ENCODE assay signal across 20 cellular contexts in genomic region chr22:30701872-30702271, GRCh38. TPM values are rescaled to one million over a fixed set of nuclear protein-coding genes. Genes with fewer than 3 reads are reported as not detected.
DNase-seq lines count a peak whose midpoint lies in the region; ATAC-seq, FAIRE-seq and TF ChIP-seq lines count a peak whose summit lies in the region.
"Had no signal": no experiment of that assay in that cellular context is flagged by ENCODE, and none has a peak within 500 bp of the region (broad histone marks: within the 10 kb centered on the region; RNA-seq: fewer than 3 reads in every experiment).

No MANE protein-coding gene starts in this region.

- BruUV-seq in K562 (replicated peaks; lab: Mats Ljungman, UMichigan): no TSS peak

- H3K27ac ChIP-seq in K562 (ENCODE audit: extremely low read depth, low read depth, low read length): no peak overlapping the region
- H3K27ac ChIP-seq: BLaER1, cardiac muscle cell had no signal

- POLR2A ChIA-PET in K562 (lab: Yijun Ruan, JAX): interaction anchor here (0.7 kb wide), 1 partner anchor 207 kb away, joined by 3 read pairs; no protein-coding TSS in a partner anchor

- in situ Hi-C loops in Caki2 (cut with HindIII; ENCODE audit: low pct_unique_long_range_greater_than_20kb, low sequenced_read_pairs): no loop called here
- in situ Hi-C loops in K562 (cut with MboI): no loop called here

- intact Hi-C loops in K562 (cut with micrococcal nuclease): no loop called here

- H3K79me2 ChIP-seq in K562 (ENCODE audit: control insufficient read depth, insufficient read depth, low read length): no peaks in the 10 kb centered on the region

- no peak for TF ChIP-seq EP300 in K562 (IDR thresholded peaks at IDR 0.05; ENCODE audit: low read length)

- CTCF ChIA-PET in K562 (lab: Yijun Ruan, JAX; ENCODE audit: low intra/inter-chr PET ratio): no interaction called here

- H3K4me3 ChIP-seq in K562: no peak overlapping the region
- H3K4me3 ChIP-seq: BLaER1, cardiac muscle cell had no signal

- DNase-seq in Caki2 (ENCODE audit: low read depth) (peak; percentile 28), LHCN-M2 (ENCODE audit: low read depth) (peak; percentile 57), K562 (ENCODE audit: extremely low read depth in 1 of 4, low spot score in 3 of 4) (peak in 1 of 4 experiments; percentile 12), mesenteric fat pad (ENCODE audit: low spot score) (peak; percentile 59), islet precursor cell (no peak), NCI-H2227 treated with DMSO at 0.1 percent for 48 hours (lab: John Stamatoyannopoulos, UW) (no peak)
- DNase-seq in activated CD8-positive, alpha-beta memory T cell treated with anti-CD3 and anti-CD28 coated beads, Interleukin-2, amount 50 U/mL, for 4 hours: no peak
- DNase-seq: activated CD4-positive, alpha-beta T cell treated with anti-CD3 and anti-CD28 coated beads for 1 hour; activated naive CD4-positive, alpha-beta T cell treated with anti-CD3 and anti-CD28 coated beads, Interleukin-2, amount 10 ng/mL, durations not matched to agents 7 days and 5 days; effector memory CD8-positive, alpha-beta T cell; H7; immature natural killer cell; KBM-7; midbrain; NCI-H1694; stimulated activated naive CD8-positive, alpha-beta T cell treated with anti-CD3 and anti-CD28 coated beads, Interleukin-15, Interleukin-2, amounts not matched to agents 100 U/mL and 50 U/mL, for 24 hours had no signal

- H3K27me3 ChIP-seq in K562 (ENCODE audit: control insufficient read depth in 2 of 2, insufficient read depth in 2 of 2, low read length in 2 of 2): no peaks in the 10 kb centered on the region
- H3K27me3 ChIP-seq: BLaER1 had no signal

- no peaks in the 10 kb centered on the region for H4K20me1 ChIP-seq in K562 (replicated peaks; ENCODE audit: control insufficient read depth, insufficient read depth, low read length)
- H4K20me1 ChIP-seq: BLaER1 had no signal

- no peak overlapping the region for H2AFZ ChIP-seq in K562 (ENCODE audit: low read depth, low read length)

- H3K4me2 ChIP-seq in K562 (ENCODE audit: insufficient read depth, low read length): no peak overlapping the region; the same call in 1 of the 2 replicates
- H3K4me2 ChIP-seq: BLaER1 had no signal

- no peak overlapping the region for H3K9ac ChIP-seq in K562 (ENCODE audit: insufficient read depth in 1 of 2, low read depth in 2 of 2, low read length in 2 of 2)
- H3K9ac ChIP-seq: BLaER1 had no signal

- WGBS in K562 (ENCODE audit: insufficient coverage, low coverage, missing lambda C conversion rate): 33% methylated on average over 1 of the region's 1 CpG

- H3K4me1 ChIP-seq in K562 (replicated peaks in 1 of 2; ENCODE audit: control insufficient read depth in 2 of 2, insufficient read depth in 2 of 2, low read length in 2 of 2): peaks cover 11 to 15% of the 10 kb centered on the region in 2 experiments; a peak in 4 of 5 replicates

- H3K36me3 ChIP-seq in K562 (ENCODE audit: control insufficient read depth, insufficient read depth, low read length): no peaks in the 10 kb centered on the region
- H3K36me3 ChIP-seq: BLaER1, cardiac muscle cell had no signal

- no peak for TF ChIP-seq CTCF in K562 (IDR thresholded peaks at IDR 0.05 in 2 of 3, conservative IDR thresholded peaks at IDR 0.05 in 1 of 3; ENCODE audit: insufficient read depth in 2 of 3, low read depth in 1 of 3, low read length in 3 of 3)

- ATAC-seq in K562 (no peak), HG03571 (IDR thresholded peaks at IDR 0.05; ENCODE audit: unreplicated experiment) (no peak)
- ATAC-seq: effector memory CD8-positive, alpha-beta T cell; stimulated activated naive CD8-positive, alpha-beta T cell treated with anti-CD3 and anti-CD28 coated beads, Interleukin-15, Interleukin-2, amounts not matched to agents 100 U/mL and 50 U/mL, for 24 hours had no signal

- no peak for TF ChIP-seq POLR2A in K562 (conservative IDR thresholded peaks at IDR 0.05)

- H3K9me3 ChIP-seq in K562 (replicated peaks; ENCODE audit: control insufficient read depth, insufficient read depth, low read depth, low read length): no peaks in the 10 kb centered on the region
- H3K9me3 ChIP-seq: BLaER1 had no signal

- no peak for FAIRE-seq in K562 (lab: Jason Lieb, UNC)
- FAIRE-seq: RCC 7860 had no signal

- TF ChIP-seq RAD21 in K562 (CRISPR knock-in tag; conservative IDR thresholded peaks at IDR 0.05 in 1 of 2, IDR thresholded peaks at IDR 0.05 in 1 of 2): no peak

- H3K9me1 ChIP-seq in K562 (ENCODE audit: control insufficient read depth, insufficient read depth, low read length): no peaks in the 10 kb centered on the region

TF ChIP-seq in K562, 482 proteins besides CTCF, POLR2A, EP300 and RAD21:
- TF ChIP-seq ZNF274 (IDR thresholded peaks at IDR 0.05; ENCODE audit: borderline replicate concordance, low read depth, low read length): no peak
- TF ChIP-seq ZNF263 (CRISPR knock-in tag; IDR thresholded peaks at IDR 0.05; ENCODE audit: borderline replicate concordance): peak; percentile 70; the same call in 1 of the 2 replicates
- TF ChIP-seq JUND (IDR thresholded peaks at IDR 0.05; ENCODE audit: borderline replicate concordance, low read depth, low read length): no peak
- peak; percentile 41; the same call in 1 of the 3 replicates for TF ChIP-seq JUND (tag; IDR thresholded peaks at IDR 0.05; ENCODE audit: borderline replicate concordance, low read depth, low read length)

RNA-seq across cellular contexts. Expression of gene OSBP2, which starts 7.2 kb away (rescaled TPM):
- 1.1 and 2.1 TPM in 2 replicates for total RNA-seq in Caki2 (2014; rRNA removed; shearing (Covaris generic); ENCODE audit: low replicate concordance)
- total RNA-seq in LHCN-M2 (2014; rRNA removed): 18.7 and 24.4 TPM in 2 replicates
- 13.6 TPM for polyA plus RNA-seq in LHCN-M2 (2012)
- total RNA-seq in K562 (2011; cell fraction: chromatin; rRNA removed; ENCODE audit: low replicate concordance): 38.2 and 49.5 TPM in 2 replicates
- total RNA-seq in K562 (2011; cell fraction: nucleolus; rRNA removed): 22.2 and 25.8 TPM in 2 replicates
- total RNA-seq in K562 (2011; cell fraction: nucleoplasm; rRNA removed): 24.9 and 29.2 TPM in 2 replicates
- total RNA-seq in K562 (2014; rRNA removed): 24.1 and 27.4 TPM in 2 replicates
- total RNA-seq in K562 (2014; rRNA removed; fragmentation: Illumina TruSeq; extraction: Trizol): 9.8 and 11.4 TPM in 2 replicates
- 13.5 and 14.5 TPM in 2 replicates for total RNA-seq in K562 (2015; rRNA removed; fragmentation: Illumina TruSeq; extraction: Trizol)
- 28.8 and 31.3 TPM in 2 replicates for total RNA-seq in K562 (2021)
- polyA plus RNA-seq in K562 (2011; rRNA removed): 18.5 and 29.5 TPM in 2 replicates
- polyA plus RNA-seq in K562 (2011; cell fraction: cytosol; rRNA removed): 15.5 and 43.5 TPM in 2 replicates
- polyA plus RNA-seq in K562 (2011; cell fraction: nucleus; rRNA removed): 18.5 and 38.5 TPM in 2 replicates
- polyA plus RNA-seq in K562 (2012): 11.3 and 15.6 TPM in 2 replicates
- 23.3 and 26.0 TPM in 2 replicates for polyA plus RNA-seq in K562 (2014; fragmentation: Illumina TruSeq; extraction: Trizol)
- under 1 TPM; 0.52 to 0.55 TPM for polyA plus RNA-seq in K562 (2014; fragmentation: Nextera tagmentation; extraction: Ambion mirVana)
- 21.6 and 23.4 TPM in 2 replicates for polyA plus RNA-seq in K562 (2014; rRNA removed)
- polyA minus RNA-seq in K562 (2011; rRNA and poly(A)+ RNA removed): 16.4 and 28.3 TPM in 2 replicates
- polyA minus RNA-seq in K562 (2011; cell fraction: cytosol; rRNA and poly(A)+ RNA removed): 9.6 and 23.8 TPM in 2 replicates
- 14.6 and 17.6 TPM in 2 replicates for polyA minus RNA-seq in K562 (2011; cell fraction: nucleus; rRNA and poly(A)+ RNA removed)
- total RNA-seq in mesenteric fat pad: 1.4 TPM

RNA-seq across cellular contexts. Expression of gene DUSP18, which starts 34.2 kb away (rescaled TPM):
- 3.8 and 16.0 TPM in 2 replicates for total RNA-seq in Caki2 (2014; rRNA removed; shearing (Covaris generic); ENCODE audit: low replicate concordance)
- total RNA-seq in LHCN-M2 (2014; rRNA removed) (6.8 and 11.9 TPM in 2 replicates), K562 (2014; rRNA removed) (1.00 and 2.4 TPM in 2 replicates), K562 (2014; rRNA removed; fragmentation: Illumina TruSeq; extraction: Trizol) (1.3 and 1.5 TPM in 2 replicates), K562 (2015; rRNA removed; fragmentation: Illumina TruSeq; extraction: Trizol) (1.5 and 1.7 TPM in 2 replicates), K562 (2021) (2.0 and 2.6 TPM in 2 replicates), mesenteric fat pad (6.8 TPM)
- 6.5 TPM for polyA plus RNA-seq in LHCN-M2 (2012)
- total RNA-seq in K562 (2011; cell fraction: chromatin; rRNA removed; ENCODE audit: low replicate concordance): 6.0 and 6.8 TPM in 2 replicates
- total RNA-seq in K562 (2011; cell fraction: nucleolus; rRNA removed): 5.1 and 6.8 TPM in 2 replicates
- total RNA-seq in K562 (2011; cell fraction: nucleoplasm; rRNA removed): 4.5 and 6.7 TPM in 2 replicates
- polyA plus RNA-seq in K562 (2011; rRNA removed) (3.7 and 4.4 TPM in 2 replicates), K562 (2014; fragmentation: Illumina TruSeq; extraction: Trizol) (1.7 and 2.0 TPM in 2 replicates), K562 (2014; fragmentation: Nextera tagmentation; extraction: Ambion mirVana) (1 to 10 TPM; 1.1 to 1.3 TPM), K562 (2014; rRNA removed) (1.2 and 3.1 TPM in 2 replicates)
- polyA plus RNA-seq in K562 (2011; cell fraction: cytosol; rRNA removed): 6.9 and 8.2 TPM in 2 replicates
- polyA plus RNA-seq in K562 (2011; cell fraction: nucleus; rRNA removed): 3.4 and 3.8 TPM in 2 replicates
- 1.6 and 2.5 TPM in 2 replicates for polyA plus RNA-seq in K562 (2012)
- 3.0 and 4.3 TPM in 2 replicates for polyA minus RNA-seq in K562 (2011; rRNA and poly(A)+ RNA removed)
- polyA minus RNA-seq in K562 (2011; cell fraction: cytosol; rRNA and poly(A)+ RNA removed): 1.4 and 3.4 TPM in 2 replicates
- 2.0 and 3.2 TPM in 2 replicates for polyA minus RNA-seq in K562 (2011; cell fraction: nucleus; rRNA and poly(A)+ RNA removed)

Comparison
In these comparisons a context has a peak if more than half of its experiments do, and no peak if none do; other contexts are left out.
1. DNase-seq: peak in Caki2 (single experiment), LHCN-M2 (single experiment) and mesenteric fat pad (single experiment); none in islet precursor cell (single experiment), activated CD8-positive, alpha-beta memory T cell treated with anti-CD3 and anti-CD28 coated beads, Interleukin-2, amount 50 U/mL, for 4 hours (single experiment) and NCI-H2227 treated with DMSO at 0.1 percent for 48 hours (single experiment).